In genomic region chr5:85784746-85785145, GRCh38 we compare ENCODE assay signal across 21 cellular contexts.
DNase-seq lines count a peak whose midpoint lies in the region; ATAC-seq, FAIRE-seq and TF ChIP-seq lines count a peak whose summit lies in the region.
"Had no signal": no experiment of that assay in that cellular context is flagged by ENCODE, and none has a peak within 500 bp of the region (broad histone marks: within the 10 kb centered on the region; RNA-seq: fewer than 3 reads in every experiment).

No MANE protein-coding gene starts in this region.

- H3K27me3 Mint-ChIP-seq in neural progenitor cell (ENCODE audit: insufficient read depth, low read depth) (no peaks in the 10 kb centered on the region), immature natural killer cell (ENCODE audit: low read depth in 3 of 3) (peaks cover 0 to 1% (median 0%) of the 10 kb centered on the region in 3 donors)
- H3K27me3 Mint-ChIP-seq: B cell; CD4-positive, alpha-beta T cell had no signal

- WGBS in A549 (ENCODE audit: missing lambda C conversion rate), result 72% methylated on average over 2 of the region's 2 CpGs
- 79% methylated on average over 2 of the region's 2 CpGs; no CpG with 5 or more reads in 1 of the 2 experiments for WGBS in IMR-90 (ENCODE audit: extremely low coverage in 2 of 2, insufficient read length in 1 of 2), 2 experiments

- no peak for TF ChIP-seq EP300 in A549 (IDR thresholded peaks at IDR 0.05)

- BruUV-seq in IMR-90 (replicated peaks; lab: Mats Ljungman, UMichigan), result no TSS peak

- in situ Hi-C loops in IMR-90 (cut with MboI; ENCODE audit: low sequenced_read_pairs), result no loop called here

- H3K79me2 ChIP-seq in neural progenitor cell (ENCODE audit: low read depth), result no peaks in the 10 kb centered on the region

- no peak for FAIRE-seq in A549 (lab: Jason Lieb, UNC)
- FAIRE-seq: A204.1, D721Med, G401.6, GM12891, GM19239 had no signal

- no peaks in the 10 kb centered on the region; the same call in 2 of the 3 replicates for H3K9me3 ChIP-seq in A549
- H3K9me3 ChIP-seq in IMR-90 (ENCODE audit: control insufficient read depth, insufficient read depth, low read length), result no peaks in the 10 kb centered on the region
- no peaks in the 10 kb centered on the region for H3K9me3 ChIP-seq in neural progenitor cell (ENCODE audit: low read depth)
- H3K9me3 ChIP-seq: BLaER1 treated with 17β-estradiol and CSF1 and Interleukin-3, amounts not matched to agents 10 nM and 100 nM; Caco-2 had no signal

- H3K4me3 ChIP-seq in A549, result no peak overlapping the region
- no peak overlapping the region for H3K4me3 ChIP-seq in IMR-90 (ENCODE audit: insufficient read depth, low read depth, low read length)
- H3K4me3 ChIP-seq in neural progenitor cell, result no peak overlapping the region
- H3K4me3 ChIP-seq: BLaER1 treated with 17β-estradiol and CSF1 and Interleukin-3, amounts not matched to agents 10 nM and 100 nM had no signal

- no peak overlapping the region for H2BK20ac ChIP-seq in IMR-90 (ENCODE audit: low read depth, low read length)

- ATAC-seq in A549 (no peak), IMR-90 (ENCODE audit: low read depth) (no peak)
- ATAC-seq: CD8-positive, alpha-beta T cell had no signal

- no peaks in the 10 kb centered on the region for H3F3A ChIP-seq in neural progenitor cell (ENCODE audit: low read depth)

- H3K9me3 Mint-ChIP-seq in neural progenitor cell (no peaks in the 10 kb centered on the region), immature natural killer cell (peaks cover 2 to 44% (median 16%) of the 10 kb centered on the region in 6 donors)

- dilution Hi-C loops in IMR-90 (cut with HindIII; ENCODE audit: low sequenced_read_pairs, unreplicated experiment), result no loop called here

- no peak overlapping the region for H2AFZ ChIP-seq in IMR-90 (replicated peaks; ENCODE audit: low read length, poor library complexity)
- H2AFZ ChIP-seq in neural progenitor cell (replicated peaks), result peak overlapping the region; percentile 21

- no peak overlapping the region for H3K56ac ChIP-seq in IMR-90 (ENCODE audit: extremely low read depth, insufficient read depth, low read length)

- H4K8ac ChIP-seq in IMR-90 (ENCODE audit: low read depth in 2 of 2, low read length in 2 of 2), result no peak overlapping the region

- no peak overlapping the region for H3K14ac ChIP-seq in IMR-90 (replicated peaks; ENCODE audit: low read depth, low read length)

- no peaks in the 10 kb centered on the region for H3K79me1 ChIP-seq in IMR-90 (ENCODE audit: low read depth in 1 of 2, low read length in 2 of 2)

- H2AK9ac ChIP-seq in IMR-90 (replicated peaks; ENCODE audit: low read depth, low read length, poor library complexity), result no peak overlapping the region

- CTCF ChIA-PET in A549 (lab: Yijun Ruan, JAX), result no interaction called here
- CTCF ChIA-PET in IMR-90 (lab: Yijun Ruan, JAX), result no interaction called here

- H3K36me3 ChIP-seq in IMR-90 (ENCODE audit: control insufficient read depth, insufficient read depth, low read length), result no peaks in the 10 kb centered on the region
- H3K36me3 ChIP-seq in neural progenitor cell, result no peaks in the 10 kb centered on the region
- H3K36me3 ChIP-seq: BLaER1 treated with 17β-estradiol and CSF1 and Interleukin-3, amounts not matched to agents 10 nM and 100 nM had no signal

- H3K18ac ChIP-seq in IMR-90 (ENCODE audit: low read depth, low read length), result no peak overlapping the region

- DNase-seq in A549 (ENCODE audit: low read depth in 1 of 2, low spot score in 1 of 2) (no peak), IMR-90 (no peak), neural progenitor cell (ENCODE audit: low spot score) (no peak), RPMI8226 (no peak), immature natural killer cell (no peak)
- DNase-seq: 8988T; AML-193; Caco-2; Calu3; CD4-positive, alpha-beta T cell; CD8-positive, alpha-beta T cell; DMS79 treated with DMSO at 0.1 percent for 48 hours; GF-D8 had no signal

- no peaks in the 10 kb centered on the region for H3K27me3 ChIP-seq in IMR-90 (ENCODE audit: control insufficient read depth, insufficient read depth, low read length)
- no peaks in the 10 kb centered on the region for H3K27me3 ChIP-seq in neural progenitor cell
- H3K27me3 ChIP-seq: BLaER1 treated with 17β-estradiol and CSF1 and Interleukin-3, amounts not matched to agents 10 nM and 100 nM had no signal

- POLR2A ChIA-PET in A549 (lab: Yijun Ruan, JAX) (no interaction called here), IMR-90 (lab: Charles Lee; ENCODE audit: unreplicated experiment) (no interaction called here)

- H3K36me3 Mint-ChIP-seq in neural progenitor cell (no peaks in the 10 kb centered on the region), immature natural killer cell (no peaks in the 10 kb centered on the region)
- H3K36me3 Mint-ChIP-seq: CD8-positive, alpha-beta T cell had no signal

- no peak overlapping the region for H3K4me2 ChIP-seq in A549
- no peak overlapping the region for H3K4me2 ChIP-seq in IMR-90 (ENCODE audit: low read depth, low read length)
- H3K4me2 ChIP-seq in neural progenitor cell, result no peak overlapping the region
- H3K4me2 ChIP-seq: BLaER1 treated with 17β-estradiol and CSF1 and Interleukin-3, amounts not matched to agents 10 nM and 100 nM had no signal

- TF ChIP-seq CTCF in A549 (IDR thresholded peaks at IDR 0.05) (no peak), IMR-90 (conservative IDR thresholded peaks at IDR 0.05; ENCODE audit: low read depth, low read length) (no peak), neural progenitor cell (IDR thresholded peaks at IDR 0.05) (no peak)

- H3K4me1 Mint-ChIP-seq in neural progenitor cell, result no peaks in the 10 kb centered on the region
- H3K4me1 Mint-ChIP-seq in immature natural killer cell, result no peaks in the 10 kb centered on the region
- H3K4me1 Mint-ChIP-seq: B cell had no signal

- H3K27ac Mint-ChIP-seq in neural progenitor cell, result no peak overlapping the region
- no peak overlapping the region for H3K27ac Mint-ChIP-seq in immature natural killer cell
- H3K27ac Mint-ChIP-seq: B cell; CD4-positive, alpha-beta T cell; CD8-positive, alpha-beta T cell had no signal

- no peak overlapping the region for H2BK120ac ChIP-seq in IMR-90 (ENCODE audit: low read depth, low read length)

- H3K4me1 ChIP-seq in A549, result no peaks in the 10 kb centered on the region
- no peaks in the 10 kb centered on the region for H3K4me1 ChIP-seq in IMR-90 (ENCODE audit: control insufficient read depth, insufficient read depth, low read length)
- H3K4me1 ChIP-seq in neural progenitor cell, result no peaks in the 10 kb centered on the region
- H3K4me1 ChIP-seq: BLaER1 treated with 17β-estradiol and CSF1 and Interleukin-3, amounts not matched to agents 10 nM and 100 nM; Caco-2 had no signal

- no peak overlapping the region for H4K91ac ChIP-seq in IMR-90 (ENCODE audit: insufficient read depth, low read depth, low read length)

- H3K27ac ChIP-seq in A549 (no peak overlapping the region), IMR-90 (ENCODE audit: insufficient read depth, low read length) (no peak overlapping the region), neural progenitor cell (no peak overlapping the region)
- H3K27ac ChIP-seq: BLaER1 treated with 17β-estradiol and CSF1 and Interleukin-3, amounts not matched to agents 10 nM and 100 nM; C4-2B had no signal

- H3K9ac ChIP-seq in IMR-90 (ENCODE audit: low read depth, low read length), result no peak overlapping the region
- H3K9ac ChIP-seq in neural progenitor cell, result no peak overlapping the region
- H3K9ac ChIP-seq: BLaER1 treated with 17β-estradiol and CSF1 and Interleukin-3, amounts not matched to agents 10 nM and 100 nM had no signal

- H4K5ac ChIP-seq in IMR-90 (ENCODE audit: low read depth, low read length), result no peak overlapping the region

- intact Hi-C loops in IMR-90 (cut with micrococcal nuclease), result no loop called here

- H3K4ac ChIP-seq in IMR-90 (ENCODE audit: low read depth, low read length), result no peak overlapping the region

- H2BK5ac ChIP-seq in IMR-90 (ENCODE audit: low read depth, low read length, poor library complexity, severe bottlenecking), result no peak overlapping the region

- no peaks in the 10 kb centered on the region for H3K9me1 ChIP-seq in IMR-90 (ENCODE audit: insufficient read depth, low read length)

- no peak overlapping the region for H2BK15ac ChIP-seq in IMR-90 (ENCODE audit: low read depth, low read length)

- no peak for TF ChIP-seq POLR2A in A549 (IDR thresholded peaks at IDR 0.05; ENCODE audit: low read length)
- no peak for TF ChIP-seq POLR2A in IMR-90 (IDR thresholded peaks at IDR 0.05; ENCODE audit: low read depth, low read length)

- no peak overlapping the region for H3K23ac ChIP-seq in IMR-90 (ENCODE audit: low read depth, low read length)

- TF ChIP-seq RAD21 in A549 (conservative IDR thresholded peaks at IDR 0.05 in 1 of 2, IDR thresholded peaks at IDR 0.05 in 1 of 2) (no peak), IMR-90 (IDR thresholded peaks at IDR 0.05; ENCODE audit: low read length) (no peak)

- H3K4me3 Mint-ChIP-seq in neural progenitor cell, result no peak overlapping the region
- peak overlapping the region in 1 of 5 donors; percentile 6 for H3K4me3 Mint-ChIP-seq in immature natural killer cell
- H3K4me3 Mint-ChIP-seq: B cell; CD4-positive, alpha-beta T cell; CD8-positive, alpha-beta T cell had no signal

- H2AK5ac ChIP-seq in IMR-90 (ENCODE audit: low read depth, low read length), result no peak overlapping the region

- H4K20me1 ChIP-seq in IMR-90 (ENCODE audit: insufficient read depth, low read length) (no peaks in the 10 kb centered on the region), neural progenitor cell (ENCODE audit: low read depth) (no peaks in the 10 kb centered on the region)
- H4K20me1 ChIP-seq: BLaER1 treated with 17β-estradiol and CSF1 and Interleukin-3, amounts not matched to agents 10 nM and 100 nM had no signal

TF ChIP-seq in A549, 52 proteins besides CTCF, POLR2A, EP300 and RAD21:
- no peak for TF ChIP-seq HOXB13 (CRISPR knock-in tag; IDR thresholded peaks at IDR 0.05; ENCODE audit: low read depth)
- peak; percentile 74 for TF ChIP-seq MAFK (IDR thresholded peaks at IDR 0.05; ENCODE audit: partially characterized antibody)

TF ChIP-seq in IMR-90, 13 proteins besides CTCF, POLR2A, EP300 and RAD21:
- peak; percentile 73 for TF ChIP-seq MAFK (IDR thresholded peaks at IDR 0.05; ENCODE audit: low read depth, low read length)
- TF ChIP-seq SMC3 (IDR thresholded peaks at IDR 0.05; ENCODE audit: low read depth, low read length), result no peak
- no peak for TF ChIP-seq RCOR1 (IDR thresholded peaks at IDR 0.05; ENCODE audit: insufficient replicate concordance, low read length)
